Comparison of ENCODE assay signal across 26 cellular contexts in the genomic region with DNA sequence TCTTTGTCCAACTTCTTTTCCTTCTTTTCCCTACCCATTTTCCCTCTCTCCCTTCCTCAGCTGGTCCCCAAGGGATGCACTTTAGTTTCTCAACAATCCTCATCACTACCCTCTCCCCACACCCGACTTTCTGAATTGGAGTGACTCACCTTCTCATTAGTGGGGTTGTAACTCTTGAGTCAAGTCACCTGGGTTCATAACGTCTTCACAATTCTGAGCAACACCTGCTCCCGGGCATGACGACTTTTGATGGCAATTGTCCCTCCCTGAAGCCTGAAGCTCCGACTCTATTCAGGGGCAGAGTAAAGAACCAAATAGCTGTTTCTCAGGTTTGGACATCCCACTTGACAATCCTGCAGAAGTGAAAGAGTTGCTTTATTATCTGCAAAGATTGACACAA.
"Had no signal": no experiment of that assay in that cellular context is flagged by ENCODE, and none has a peak within 500 bp of the region (broad histone marks: within the 10 kb centered on the region; RNA-seq: fewer than 3 reads in every experiment).

No MANE protein-coding gene starts in this region.

- H3K4me3 ChIP-seq: breast epithelium, colonic mucosa, esophagus squamous epithelium, gastrocnemius medialis, ovary, psoas muscle, right atrium auricular region, upper lobe of left lung had no signal

- DNase-seq: activated B cell treated with CpG ODN at 0.5 μM for 24 hours; activated CD4-positive, alpha-beta T cell treated with anti-CD3 and anti-CD28 coated beads for 4 hours; activated CD4-positive, alpha-beta T cell treated with anti-CD3 and anti-CD28 coated beads, Interleukin-2, amount 50 U/mL, for 48 hours; activated naive CD4-positive, alpha-beta T cell treated with Interleukin-2 at 50 U/mL for 16 hours; activated naive CD8-positive, alpha-beta T cell treated with anti-CD3 and anti-CD28 coated beads for 36 hours; activated T-cell treated with anti-CD3 and anti-CD28 coated beads, Interleukin-2, amount 50 U/mL, for 48 hours; colonic mucosa; esophagus squamous epithelium; gastrocnemius medialis; head of caudate nucleus; left ventricle myocardium superior; mammary epithelial cell; midbrain; ovary; psoas muscle; stimulated activated CD4-positive, alpha-beta T cell treated with anti-CD3 and anti-CD28 coated beads, Interleukin-4, amount 100 ng/mL, for 24 hours; stimulated activated naive CD4-positive, alpha-beta T cell treated with Interleukin-2 at 50 U/mL for 16 hours; T-helper 9 cell; upper lobe of left lung had no signal

- H3K9me3 ChIP-seq: breast epithelium, colonic mucosa, esophagus squamous epithelium, gastrocnemius medialis, neutrophil, psoas muscle, right atrium auricular region, upper lobe of left lung had no signal

- H3K4me1 Mint-ChIP-seq: activated B cell treated with CpG ODN at 0.5 μM for 24 hours; activated naive CD8-positive, alpha-beta T cell treated with anti-CD3 and anti-CD28 coated beads for 36 hours; central memory CD8-positive, alpha-beta T cell had no signal

- H3K9me3 Mint-ChIP-seq: activated B cell treated with CpG ODN at 0.5 μM for 24 hours; activated naive CD8-positive, alpha-beta T cell treated with anti-CD3 and anti-CD28 coated beads for 36 hours; central memory CD8-positive, alpha-beta T cell had no signal

- FAIRE-seq: astrocyte, islet of Langerhans had no signal

- H3K36me3 Mint-ChIP-seq: activated naive CD8-positive, alpha-beta T cell treated with anti-CD3 and anti-CD28 coated beads for 36 hours; natural killer cell treated with Interleukin-12 subunit alpha and Interleukin-12 subunit beta and Interleukin-15 and Interleukin-18, amount 100 ng/mL, for 72 hours had no signal

- H3K27ac ChIP-seq: breast epithelium, colonic mucosa, esophagus squamous epithelium, gastrocnemius medialis, neutrophil, ovary, psoas muscle, right atrium auricular region, upper lobe of left lung had no signal

- ATAC-seq: gastrocnemius medialis; left ventricle myocardium superior; natural killer cell treated with Interleukin-12 subunit alpha and Interleukin-12 subunit beta and Interleukin-15 and Interleukin-18, amount 100 ng/mL, for 72 hours; psoas muscle had no signal

- H3K4me3 Mint-ChIP-seq: activated B cell treated with CpG ODN at 0.5 μM for 24 hours; activated naive CD8-positive, alpha-beta T cell treated with anti-CD3 and anti-CD28 coated beads for 36 hours; central memory CD8-positive, alpha-beta T cell; natural killer cell treated with Interleukin-12 subunit alpha and Interleukin-12 subunit beta and Interleukin-15 and Interleukin-18, amount 100 ng/mL, for 72 hours had no signal

- H3K36me3 ChIP-seq: breast epithelium, colonic mucosa, esophagus squamous epithelium, gastrocnemius medialis, neutrophil, ovary, right atrium auricular region, upper lobe of left lung had no signal

- H3K27ac Mint-ChIP-seq: activated B cell treated with CpG ODN at 0.5 μM for 24 hours; activated naive CD8-positive, alpha-beta T cell treated with anti-CD3 and anti-CD28 coated beads for 36 hours; natural killer cell treated with Interleukin-12 subunit alpha and Interleukin-12 subunit beta and Interleukin-15 and Interleukin-18, amount 100 ng/mL, for 72 hours had no signal

- H3K4me1 ChIP-seq: breast epithelium, colonic mucosa, esophagus squamous epithelium, gastrocnemius medialis, psoas muscle, right atrium auricular region, upper lobe of left lung had no signal

- H3K27me3 ChIP-seq: colonic mucosa, gastrocnemius medialis, ovary, right atrium auricular region, upper lobe of left lung had no signal
